ENCODE assay signal across 21 cellular contexts in genomic region chr7:37363536-37364172, GRCh38.
DNase-seq lines count a peak whose midpoint lies in the region; ATAC-seq lines count a peak whose summit lies in the region.
"Had no signal": no experiment of that assay in that cellular context is flagged by ENCODE, and none has a peak within 500 bp of the region (broad histone marks: within the 10 kb centered on the region; RNA-seq: fewer than 3 reads in every experiment).

No MANE protein-coding gene starts in this region.

- no peak overlapping the region for H3K23ac ChIP-seq in mesenchymal stem cell (ENCODE audit: low read length in 2 of 2)

- H3K36me3 ChIP-seq in KOPT-K1 (ENCODE audit: insufficient read depth, low read length) (no peaks in the 10 kb centered on the region), mesenchymal stem cell (ENCODE audit: control insufficient read depth in 1 of 2, insufficient read depth in 2 of 2, low read depth in 1 of 2, low read length in 2 of 2) (no peaks in the 10 kb centered on the region)
- H3K36me3 ChIP-seq in naive thymus-derived CD4-positive, alpha-beta T cell (ENCODE audit: control insufficient read depth in 2 of 3, insufficient read depth in 3 of 3, low read length in 3 of 3), result no peaks in the 10 kb centered on the region
- H3K36me3 ChIP-seq: MG63 had no signal

- H3K9me3 ChIP-seq in KOPT-K1 (ENCODE audit: insufficient read depth, low read length, poor library complexity, severe bottlenecking) (no peaks in the 10 kb centered on the region), mesenchymal stem cell (ENCODE audit: control insufficient read depth, low read length) (no peaks in the 10 kb centered on the region)
- no peaks in the 10 kb centered on the region for H3K9me3 ChIP-seq in naive thymus-derived CD4-positive, alpha-beta T cell (ENCODE audit: control insufficient read depth in 2 of 3, low read length in 3 of 3)
- H3K9me3 ChIP-seq: MG63 had no signal

- no peak overlapping the region for H4K8ac ChIP-seq in mesenchymal stem cell (ENCODE audit: low read length)

- no peak overlapping the region for H2BK12ac ChIP-seq in mesenchymal stem cell (ENCODE audit: low read length in 2 of 2)

- peak overlapping the region; percentile 79 for H3K27ac Mint-ChIP-seq in activated T-helper 2 cell treated with anti-CD3 and anti-CD28 coated beads, Interferon-gamma antibody, Interleukin-2, Interleukin-4, amounts not matched to agents 10 μg/mL and 5 μg/mL and 100 μg/mL, durations not matched to agents 14 hours and 24 hours and 36 hours
- peak overlapping the region; percentile 86 to 97 (median 92) for H3K27ac Mint-ChIP-seq in naive thymus-derived CD4-positive, alpha-beta T cell

- peaks cover 58% of the 10 kb centered on the region for H3K4me1 Mint-ChIP-seq in activated T-helper 2 cell treated with anti-CD3 and anti-CD28 coated beads, Interferon-gamma antibody, Interleukin-2, Interleukin-4, amounts not matched to agents 10 μg/mL and 5 μg/mL and 100 μg/mL, durations not matched to agents 14 hours and 24 hours and 36 hours (ENCODE audit: low read depth)
- H3K4me1 Mint-ChIP-seq in naive thymus-derived CD4-positive, alpha-beta T cell, result peaks cover 47 to 96% (median 86%) of the 10 kb centered on the region in 7 donors

- no peak overlapping the region for H3K18ac ChIP-seq in mesenchymal stem cell (ENCODE audit: low read depth in 1 of 2, low read length in 2 of 2)

- H3K4me1 ChIP-seq in naive thymus-derived CD4-positive, alpha-beta T cell (ENCODE audit: control insufficient read depth in 2 of 2, insufficient read depth in 2 of 2, low read length in 2 of 2), result peaks cover 15 to 59% of the 10 kb centered on the region in 2 donors
- H3K4me1 ChIP-seq in mesenchymal stem cell (ENCODE audit: control insufficient read depth, insufficient read depth, low read depth, low read length), result no peaks in the 10 kb centered on the region

- H2BK120ac ChIP-seq in mesenchymal stem cell (ENCODE audit: low read depth, low read length), result no peak overlapping the region

- H3K36me3 Mint-ChIP-seq in activated T-helper 2 cell treated with anti-CD3 and anti-CD28 coated beads, Interferon-gamma antibody, Interleukin-2, Interleukin-4, amounts not matched to agents 10 μg/mL and 5 μg/mL and 100 μg/mL, durations not matched to agents 14 hours and 24 hours and 36 hours (ENCODE audit: low read depth), result peaks cover 15% of the 10 kb centered on the region
- H3K36me3 Mint-ChIP-seq in naive thymus-derived CD4-positive, alpha-beta T cell, result peaks cover 0 to 16% (median 0%) of the 10 kb centered on the region in 5 donors
- H3K36me3 Mint-ChIP-seq: naive B cell had no signal

- H4K91ac ChIP-seq in mesenchymal stem cell (ENCODE audit: low read length), result no peak overlapping the region

- no peak for DNase-seq in activated CD4-positive, CD25-positive, alpha-beta regulatory T cell (lab: John Stamatoyannopoulos, UW)
- DNase-seq in activated T-helper 2 cell treated with anti-CD3 and anti-CD28 coated beads, Interferon-gamma antibody, Interleukin-2, Interleukin-4, amounts not matched to agents 10 μg/mL and 5 μg/mL and 100 μg/mL, durations not matched to agents 14 hours and 24 hours and 36 hours (ENCODE audit: low spot score), result no peak
- peak in 6 of 9 donors; percentile 33 to 59 (median 43) for DNase-seq in naive thymus-derived CD4-positive, alpha-beta T cell
- no peak for DNase-seq in stimulated activated CD8-positive, alpha-beta memory T cell treated with anti-CD3 and anti-CD28 coated beads, Interleukin-4, amount 100 ng/mL, for 48 hours
- no peak for DNase-seq in mesenchymal stem cell
- DNase-seq: 8988T, activated gamma-delta T cell treated with Interleukin-2 at 50 U/mL for 16 hours, Calu3, GOT3, hypothalamus, kidney, mammary epithelial cell, MG63, naive B cell, NCI-H1436 treated with DMSO at 0.1 percent for 48 hours, NCI-H69, Right ventricle myocardium superior had no signal

- H3K27me3 ChIP-seq in naive thymus-derived CD4-positive, alpha-beta T cell (ENCODE audit: control insufficient read depth in 2 of 2, insufficient read depth in 2 of 2, low read length in 2 of 2), result no peaks in the 10 kb centered on the region
- H3K27me3 ChIP-seq in mesenchymal stem cell (ENCODE audit: control insufficient read depth in 1 of 2, insufficient read depth in 1 of 2, low read length in 2 of 2), result no peaks in the 10 kb centered on the region
- H3K27me3 ChIP-seq: MG63 had no signal

- intact Hi-C loops in activated T-helper 2 cell treated with anti-CD3 and anti-CD28 coated beads, Interferon-gamma antibody, Interleukin-2, Interleukin-4, amounts not matched to agents 10 μg/mL and 5 μg/mL and 100 μg/mL, durations not matched to agents 14 hours and 24 hours and 36 hours (cut with micrococcal nuclease), result loop anchor here (2.0 kb wide), 2 partner anchors 23 to 47 kb away; no protein-coding TSS in a partner anchor
- intact Hi-C loops in naive thymus-derived CD4-positive, alpha-beta T cell (cut with micrococcal nuclease), result loop anchor here (2.0 kb wide), 2 partner anchors 45 to 77 kb away; no protein-coding TSS in a partner anchor

- H3K4me2 ChIP-seq in mesenchymal stem cell (ENCODE audit: low read length, poor library complexity, severe bottlenecking), result no peak overlapping the region

- no peak overlapping the region for H2BK15ac ChIP-seq in mesenchymal stem cell (ENCODE audit: low read depth, poor library complexity, severe bottlenecking)

- no peak overlapping the region for H2AFZ ChIP-seq in mesenchymal stem cell (ENCODE audit: low read depth, low read length)
- H2AFZ ChIP-seq: parathyroid adenoma had no signal

- peaks cover 15% of the 10 kb centered on the region for H3K27me3 Mint-ChIP-seq in activated T-helper 2 cell treated with anti-CD3 and anti-CD28 coated beads, Interferon-gamma antibody, Interleukin-2, Interleukin-4, amounts not matched to agents 10 μg/mL and 5 μg/mL and 100 μg/mL, durations not matched to agents 14 hours and 24 hours and 36 hours (ENCODE audit: low read depth)
- H3K27me3 Mint-ChIP-seq in naive thymus-derived CD4-positive, alpha-beta T cell, result no peaks in the 10 kb centered on the region
- H3K27me3 Mint-ChIP-seq: naive B cell had no signal

- POLR2A ChIA-PET in naive thymus-derived CD4-positive, alpha-beta T cell (lab: Charles Lee), result interaction anchor here (1.0 kb wide), 2 partner anchors 77 to 85 kb away, joined by 4 to 5 read pairs; partner anchors contain the start of gene ELMO1

- CTCF ChIA-PET in naive thymus-derived CD4-positive, alpha-beta T cell (lab: Charles Lee), result interaction anchor here (0.8 to 2.0 kb wide), 2 partner anchors 10 to 86 kb away, joined by 3 to 14 read pairs; no protein-coding TSS in a partner anchor

- H3K9ac ChIP-seq in mesenchymal stem cell (ENCODE audit: low read length), result no peak overlapping the region
- H3K9ac ChIP-seq: parathyroid adenoma had no signal

- peak; percentile 49 to 58 for ATAC-seq in activated CD4-positive, CD25-positive, alpha-beta regulatory T cell treated with anti-CD3 and anti-CD28 coated beads, Interleukin-2, amount 50 U/mL, for 24 hours
- peak; percentile 60 for ATAC-seq in naive thymus-derived CD4-positive, alpha-beta T cell
- ATAC-seq in HG02981 (IDR thresholded peaks at IDR 0.05; ENCODE audit: unreplicated experiment), result no peak

- no peak overlapping the region for H3K14ac ChIP-seq in mesenchymal stem cell (ENCODE audit: low read length in 2 of 2)

- H3K4ac ChIP-seq in mesenchymal stem cell (ENCODE audit: low read depth in 1 of 2, low read length in 2 of 2), result no peak overlapping the region

- H3K4me3 Mint-ChIP-seq in activated T-helper 2 cell treated with anti-CD3 and anti-CD28 coated beads, Interferon-gamma antibody, Interleukin-2, Interleukin-4, amounts not matched to agents 10 μg/mL and 5 μg/mL and 100 μg/mL, durations not matched to agents 14 hours and 24 hours and 36 hours (ENCODE audit: low read depth), result peak overlapping the region; percentile 4
- H3K4me3 Mint-ChIP-seq in naive thymus-derived CD4-positive, alpha-beta T cell, result peak overlapping the region; percentile 55 to 87 (median 73)
- H3K4me3 Mint-ChIP-seq: naive B cell had no signal

- no peak overlapping the region for H2AK5ac ChIP-seq in mesenchymal stem cell (ENCODE audit: low read length, severe bottlenecking)

- peak overlapping the region; percentile 40 for H3K27ac ChIP-seq in KOPT-K1 (ENCODE audit: low read depth, low read length, poor library complexity, severe bottlenecking)
- H3K27ac ChIP-seq in naive thymus-derived CD4-positive, alpha-beta T cell (ENCODE audit: low read depth, low read length), result peak overlapping the region; percentile 63
- H3K27ac ChIP-seq in mesenchymal stem cell (ENCODE audit: low read length, poor library complexity, severe bottlenecking), result no peak overlapping the region
- H3K27ac ChIP-seq: parathyroid adenoma had no signal

- WGBS in mesenchymal stem cell, result 82% methylated on average over 2 of the region's 3 CpGs

- no peak overlapping the region for H2BK5ac ChIP-seq in mesenchymal stem cell (ENCODE audit: low read depth, low read length, poor library complexity, severe bottlenecking)

- peaks cover 5% of the 10 kb centered on the region for H3K9me3 Mint-ChIP-seq in activated T-helper 2 cell treated with anti-CD3 and anti-CD28 coated beads, Interferon-gamma antibody, Interleukin-2, Interleukin-4, amounts not matched to agents 10 μg/mL and 5 μg/mL and 100 μg/mL, durations not matched to agents 14 hours and 24 hours and 36 hours
- peaks cover 0 to 8% (median 0%) of the 10 kb centered on the region in 11 donors for H3K9me3 Mint-ChIP-seq in naive thymus-derived CD4-positive, alpha-beta T cell
- H3K9me3 Mint-ChIP-seq: naive B cell had no signal

- peak overlapping the region; percentile 2 for H3K4me3 ChIP-seq in naive thymus-derived CD4-positive, alpha-beta T cell (ENCODE audit: low read length)
- H3K4me3 ChIP-seq in mesenchymal stem cell (ENCODE audit: insufficient read depth in 1 of 2, low read depth in 1 of 2, low read length in 2 of 2), result no peak overlapping the region
- H3K4me3 ChIP-seq: MG63 had no signal

- no peaks in the 10 kb centered on the region for H3K79me1 ChIP-seq in mesenchymal stem cell (replicated peaks; ENCODE audit: low read length, poor library complexity, severe bottlenecking)

Comparison
In these comparisons a context has a peak if more than half of its experiments do, and no peak if none do; other contexts are left out.
1. DNase-seq: peak in naive thymus-derived CD4-positive, alpha-beta T cell (6 of 9); none in activated CD4-positive, CD25-positive, alpha-beta regulatory T cell (0 of 4), activated T-helper 2 cell treated with anti-CD3 and anti-CD28 coated beads, Interferon-gamma antibody, Interleukin-2, Interleukin-4, amounts not matched to agents 10 μg/mL and 5 μg/mL and 100 μg/mL, durations not matched to agents 14 hours and 24 hours and 36 hours (single experiment), stimulated activated CD8-positive, alpha-beta memory T cell treated with anti-CD3 and anti-CD28 coated beads, Interleukin-4, amount 100 ng/mL, for 48 hours (single experiment) and mesenchymal stem cell (single experiment).